In genomic region chr4:101086801-101087586, GRCh38 we compare ENCODE assay signal across 15 cellular contexts.
DNase-seq lines count a peak whose midpoint lies in the region; TF ChIP-seq lines count a peak whose summit lies in the region.
"Had no signal": no experiment of that assay in that cellular context is flagged by ENCODE, and none has a peak within 500 bp of the region (broad histone marks: within the 10 kb centered on the region; RNA-seq: fewer than 3 reads in every experiment).

No MANE protein-coding gene starts in this region.

- DNase-seq in D341Med (ENCODE audit: low spot score) = peak; percentile 39
- DNase-seq in HuH-7 (ENCODE audit: low spot score) = peak; percentile 2
- DNase-seq in cardiac fibroblast (ENCODE audit: low read depth in 2 of 2) = no peak
- peak; percentile 82 for DNase-seq in mesendoderm
- DNase-seq in activated naive CD4-positive, alpha-beta T cell (lab: John Stamatoyannopoulos, UW) = no peak
- no peak for DNase-seq in DMS153 (lab: John Stamatoyannopoulos, UW)
- DNase-seq in nephron progenitor cell = no peak
- no peak for DNase-seq in stimulated activated CD4-positive, alpha-beta T cell treated with anti-CD3 and anti-CD28 coated beads, Interleukin-2, amount 100 ng/mL, for 24 hours
- DNase-seq: CD4-positive, alpha-beta T cell; NCI-H1436 treated with DMSO at 0.1 percent for 48 hours; NCI-H526 treated with DMSO at 0.1 percent for 48 hours; stimulated activated CD4-positive, alpha-beta T cell treated with anti-CD3 and anti-CD28 coated beads, Interleukin-4, amount 100 ng/mL, for 4 hours; stimulated activated naive CD4-positive, alpha-beta T cell treated with Interleukin-2 at 50 U/mL for 16 hours had no signal

- no peak overlapping the region for H3K23ac ChIP-seq in mesendoderm (ENCODE audit: low read length)

- H2BK15ac ChIP-seq in mesendoderm (replicated peaks; ENCODE audit: low read depth) = no peak overlapping the region

- peaks cover 10% of the 10 kb centered on the region for H3K36me3 Mint-ChIP-seq in nephron progenitor cell (ENCODE audit: low read depth)

- no peak overlapping the region for H3K9ac ChIP-seq in mesendoderm (ENCODE audit: low read length)

- no peak overlapping the region for H3K4me3 Mint-ChIP-seq in nephron progenitor cell
- H3K4me3 Mint-ChIP-seq: CD4-positive, alpha-beta T cell had no signal

- no peak overlapping the region for H3K27ac Mint-ChIP-seq in nephron progenitor cell
- H3K27ac Mint-ChIP-seq: CD4-positive, alpha-beta T cell had no signal

- no peak overlapping the region for H3K18ac ChIP-seq in mesendoderm (ENCODE audit: low read length)

- no peaks in the 10 kb centered on the region for H3K27me3 ChIP-seq in mesendoderm (ENCODE audit: insufficient read depth, low read length, poor library complexity)
- H3K27me3 ChIP-seq: gastroesophageal sphincter, SJCRH30 had no signal

- H3K27me3 Mint-ChIP-seq in nephron progenitor cell (ENCODE audit: low read depth, poor library complexity) = peaks cover 3% of the 10 kb centered on the region
- H3K27me3 Mint-ChIP-seq: CD4-positive, alpha-beta T cell had no signal

- no peaks in the 10 kb centered on the region for H3K79me2 ChIP-seq in mesendoderm (ENCODE audit: control insufficient read depth, insufficient read depth, low read length)

- H2BK120ac ChIP-seq in mesendoderm (ENCODE audit: low read depth, low read length) = no peak overlapping the region

- no peaks in the 10 kb centered on the region for H3K79me1 ChIP-seq in mesendoderm (ENCODE audit: low read length)

- no peak overlapping the region for H3K4ac ChIP-seq in mesendoderm (ENCODE audit: low read depth, low read length)

- H3K4me3 ChIP-seq in cardiac fibroblast (replicated peaks in 1 of 2; ENCODE audit: low read depth in 2 of 2, low read length in 2 of 2) (no peak overlapping the region), mesendoderm (ENCODE audit: low read length) (no peak overlapping the region)
- H3K4me3 ChIP-seq: gastroesophageal sphincter, SJCRH30 had no signal

- no peak overlapping the region for H2AK5ac ChIP-seq in mesendoderm (ENCODE audit: low read length)

- no peak overlapping the region for H3K4me2 ChIP-seq in mesendoderm (ENCODE audit: low read length)

- H3K27ac ChIP-seq in mesendoderm (ENCODE audit: low read depth, low read length) = no peak overlapping the region
- H3K27ac ChIP-seq: gastroesophageal sphincter, SJCRH30 had no signal

- H3K4me1 Mint-ChIP-seq in nephron progenitor cell = peaks cover 5% of the 10 kb centered on the region

- no CpG with 5 or more reads among the region's 1 CpG for WGBS in mesendoderm (ENCODE audit: extremely low coverage, insufficient coverage, low lambda C conversion rate)

- no peaks in the 10 kb centered on the region for H3K4me1 ChIP-seq in mesendoderm (ENCODE audit: control insufficient read depth, low read depth, low read length)
- H3K4me1 ChIP-seq: gastroesophageal sphincter had no signal

- no peaks in the 10 kb centered on the region for H3K36me3 ChIP-seq in mesendoderm (ENCODE audit: control insufficient read depth, insufficient read depth, low read length)

- no peaks in the 10 kb centered on the region for H3K9me3 Mint-ChIP-seq in nephron progenitor cell
- H3K9me3 Mint-ChIP-seq: CD4-positive, alpha-beta T cell had no signal

- H4K8ac ChIP-seq in mesendoderm (ENCODE audit: low read depth, low read length) = no peak overlapping the region

- H4K5ac ChIP-seq in mesendoderm (ENCODE audit: low read length) = no peak overlapping the region

- H2BK5ac ChIP-seq in mesendoderm (ENCODE audit: low read length) = no peak overlapping the region

- H3K56ac ChIP-seq in mesendoderm (ENCODE audit: low read length) = no peak overlapping the region

- TF ChIP-seq CTCF in cardiac fibroblast (IDR thresholded peaks at IDR 0.05; ENCODE audit: low read depth, low read length) (peak; percentile 18), nephron progenitor cell (IDR thresholded peaks at IDR 0.05) (no peak)

Comparison
In these comparisons a context has a peak if more than half of its experiments do, and no peak if none do; other contexts are left out.
1. DNase-seq: peak in D341Med (single experiment), HuH-7 (single experiment) and mesendoderm (single experiment); none in cardiac fibroblast (0 of 2), activated naive CD4-positive, alpha-beta T cell (0 of 4), DMS153 (single experiment), nephron progenitor cell (single experiment) and stimulated activated CD4-positive, alpha-beta T cell treated with anti-CD3 and anti-CD28 coated beads, Interleukin-2, amount 100 ng/mL, for 24 hours (0 of 2).